Comparison of ENCODE assay signal across 15 cellular contexts in the genomic region with DNA sequence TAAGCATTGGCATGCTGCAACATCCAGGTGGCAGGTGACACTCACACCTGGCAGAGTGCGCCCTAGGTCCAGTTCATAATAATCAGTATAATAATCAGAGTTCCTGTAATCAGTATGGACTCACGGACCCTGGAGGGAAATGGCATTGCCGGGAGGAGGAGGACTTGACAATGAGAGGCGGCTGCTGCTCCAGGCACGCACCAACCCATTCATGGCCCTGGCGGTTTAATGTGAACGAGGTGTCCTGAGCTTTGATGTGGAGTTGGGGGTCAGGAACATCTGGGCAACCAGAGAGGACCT.
"Had no signal": no experiment of that assay in that cellular context is flagged by ENCODE, and none has a peak within 500 bp of the region (broad histone marks: within the 10 kb centered on the region; RNA-seq: fewer than 3 reads in every experiment).

No MANE protein-coding gene starts in this region.

- H3K36me3 Mint-ChIP-seq: activated naive CD4-positive, alpha-beta T cell treated with anti-CD3 and anti-CD28 coated beads, Interleukin-2, amount 50 U/mL, for 72 hours; natural killer cell; stimulated activated naive B cell treated with anti-CD40 and anti-IgM and Interleukin-4, amounts not matched to agents 10 μg/mL and 1 μg/mL and 100 μg/mL, for 72 hours had no signal

- ATAC-seq: activated naive CD4-positive, alpha-beta T cell treated with anti-CD3 and anti-CD28 coated beads, Interleukin-2, amount 50 U/mL, for 72 hours; effector memory CD8-positive, alpha-beta T cell; natural killer cell; psoas muscle; stimulated activated naive B cell treated with anti-CD40 and anti-IgM and Interleukin-4, amounts not matched to agents 10 μg/mL and 1 μg/mL and 100 μg/mL, for 72 hours had no signal

- H3K4me3 Mint-ChIP-seq: activated T-helper 1 cell treated with anti-CD3 and anti-CD28 coated beads, Interleukin-12 subunit alpha, Interleukin-12 subunit beta, Interleukin-2, Interleukin-4 antibody, amounts not matched to agents 30 ng/mL and 10 ng/mL and 1 ng/mL, durations not matched to agents 14 hours and 24 hours and 36 hours; effector memory CD8-positive, alpha-beta T cell; natural killer cell; stimulated activated naive B cell treated with anti-CD40 and anti-IgM and Interleukin-4, amounts not matched to agents 10 μg/mL and 1 μg/mL and 100 μg/mL, for 72 hours had no signal

- H3K4me1 Mint-ChIP-seq: natural killer cell; stimulated activated naive B cell treated with anti-CD40 and anti-IgM and Interleukin-4, amounts not matched to agents 10 μg/mL and 1 μg/mL and 100 μg/mL, for 72 hours had no signal

- H3K9me3 Mint-ChIP-seq: activated naive CD4-positive, alpha-beta T cell treated with anti-CD3 and anti-CD28 coated beads, Interleukin-2, amount 50 U/mL, for 72 hours; activated T-helper 1 cell treated with anti-CD3 and anti-CD28 coated beads, Interleukin-12 subunit alpha, Interleukin-12 subunit beta, Interleukin-2, Interleukin-4 antibody, amounts not matched to agents 30 ng/mL and 10 ng/mL and 1 ng/mL, durations not matched to agents 14 hours and 24 hours and 36 hours; effector memory CD8-positive, alpha-beta T cell; natural killer cell; stimulated activated naive B cell treated with anti-CD40 and anti-IgM and Interleukin-4, amounts not matched to agents 10 μg/mL and 1 μg/mL and 100 μg/mL, for 72 hours had no signal

- DNase-seq: activated CD4-positive, alpha-beta T cell treated with anti-CD3 and anti-CD28 coated beads, Interleukin-2, amount 50 U/mL, for 4 hours; activated CD4-positive, CD25-positive, alpha-beta regulatory T cell treated with anti-CD3 and anti-CD28 coated beads, Interleukin-2, amount 50 U/mL, for 72 hours; activated gamma-delta T cell treated with Interleukin-2 at 50 U/mL for 16 hours; activated T-cell treated with anti-CD3 and anti-CD28 coated beads for 4 hours; dermis blood vessel endothelial cell; effector memory CD8-positive, alpha-beta T cell; mesendoderm; natural killer cell; occipital lobe; psoas muscle; spleen; stimulated activated naive B cell treated with anti-CD40 and anti-IgM and Interleukin-4, amounts not matched to agents 10 μg/mL and 1 μg/mL and 100 μg/mL, for 72 hours; T-helper 2 cell had no signal

- H3K27ac Mint-ChIP-seq: activated naive CD4-positive, alpha-beta T cell treated with anti-CD3 and anti-CD28 coated beads, Interleukin-2, amount 50 U/mL, for 72 hours; activated T-helper 1 cell treated with anti-CD3 and anti-CD28 coated beads, Interleukin-12 subunit alpha, Interleukin-12 subunit beta, Interleukin-2, Interleukin-4 antibody, amounts not matched to agents 30 ng/mL and 10 ng/mL and 1 ng/mL, durations not matched to agents 14 hours and 24 hours and 36 hours; effector memory CD8-positive, alpha-beta T cell; natural killer cell; stimulated activated naive B cell treated with anti-CD40 and anti-IgM and Interleukin-4, amounts not matched to agents 10 μg/mL and 1 μg/mL and 100 μg/mL, for 72 hours had no signal
